ENCODE assay signal across 8 cellular contexts in genomic region chr4:173522160-173522873, GRCh38. TPM values are rescaled to one million over a fixed set of nuclear protein-coding genes. Genes with fewer than 3 reads are reported as not detected.
A peak's percentile ranks its signal among the peaks of the same experiment; 100 is the strongest.
DNase-seq lines count a peak whose midpoint lies in the region; ATAC-seq and TF ChIP-seq lines count a peak whose summit lies in the region.

No MANE protein-coding gene starts in this region.

- peaks cover 0 to 98% (median 7%) of the 10 kb centered on the region in 9 donors for H3K27me3 ChIP-seq in heart left ventricle
- peaks cover 20% of the 10 kb centered on the region for H3K27me3 ChIP-seq in rectal smooth muscle tissue (ENCODE audit: control insufficient read depth, insufficient read depth, low read length)

- peaks cover 30% of the 10 kb centered on the region for H3K4me1 Mint-ChIP-seq in activated T-cell treated with anti-CD3 and anti-CD28 coated beads, Interleukin-2, amount 50 U/mL, for 72 hours (ENCODE audit: low read depth)
- peaks cover 9% of the 10 kb centered on the region for H3K4me1 Mint-ChIP-seq in activated CD8-positive, alpha-beta T cell treated with anti-CD3 and anti-CD28 coated beads, Interleukin-2, amount 10 ng/mL, durations not matched to agents 7 days and 5 days (ENCODE audit: low read depth)

- ATAC-seq in activated T-cell treated with anti-CD3 and anti-CD28 coated beads, Interleukin-2, amount 50 U/mL, for 72 hours (replicated peaks in 1 of 2), result peak in 1 of 2 donors; percentile 29
- no peak for ATAC-seq in activated CD8-positive, alpha-beta T cell treated with anti-CD3 and anti-CD28 coated beads, Interleukin-2, amount 10 ng/mL, durations not matched to agents 7 days and 5 days
- ATAC-seq in heart left ventricle (peak; percentile 74 to 80 (median 77)), GM21723 (IDR thresholded peaks at IDR 0.05; ENCODE audit: unreplicated experiment) (no peak)

- no peak overlapping the region for H3K27ac Mint-ChIP-seq in activated T-cell treated with anti-CD3 and anti-CD28 coated beads, Interleukin-2, amount 50 U/mL, for 72 hours
- H3K27ac Mint-ChIP-seq in activated CD8-positive, alpha-beta T cell treated with anti-CD3 and anti-CD28 coated beads, Interleukin-2, amount 10 ng/mL, durations not matched to agents 7 days and 5 days, result peak overlapping the region; percentile 81

- POLR2A ChIA-PET in activated CD8-positive, alpha-beta T cell treated with anti-CD3 and anti-CD28 coated beads, Interleukin-2, amount 10 ng/mL, durations not matched to agents 7 days and 5 days (lab: Charles Lee), result no interaction called here

- intact Hi-C loops in heart left ventricle (cut with DNase I), result loop anchor here in 1 of 10 donors (5.0 kb wide), 1 partner anchor 630 kb away; no protein-coding TSS in a partner anchor

- peak overlapping the region; percentile 74 for H3K9ac ChIP-seq in rectal smooth muscle tissue (ENCODE audit: low read length)

- peak in 7 of 12 donors; percentile 3 to 47 (median 18) for TF ChIP-seq CTCF in heart left ventricle (IDR thresholded peaks at IDR 0.05)

- 1% methylated on average over 45 to 60 of the region's 60 CpGs for WGBS in heart left ventricle, 4 donors

- peak overlapping the region; percentile 9 to 95 (median 82) for H3K4me3 ChIP-seq in heart left ventricle
- peak overlapping the region; percentile 82 for H3K4me3 ChIP-seq in rectal smooth muscle tissue (ENCODE audit: low read length)

- H3K27ac ChIP-seq in heart left ventricle (peak overlapping the region; percentile 83 to 99 (median 95)), rectal smooth muscle tissue (ENCODE audit: low read depth, low read length) (peak overlapping the region; percentile 99)

- peaks cover 94% of the 10 kb centered on the region for H3K27me3 Mint-ChIP-seq in activated T-cell treated with anti-CD3 and anti-CD28 coated beads, Interleukin-2, amount 50 U/mL, for 72 hours (ENCODE audit: low read depth)
- peaks cover 95% of the 10 kb centered on the region for H3K27me3 Mint-ChIP-seq in activated CD8-positive, alpha-beta T cell treated with anti-CD3 and anti-CD28 coated beads, Interleukin-2, amount 10 ng/mL, durations not matched to agents 7 days and 5 days (ENCODE audit: low read depth)

- TF ChIP-seq POLR2A in heart left ventricle (IDR thresholded peaks at IDR 0.05), result peak in 1 of 2 donors; percentile 33

- H3K4me1 ChIP-seq in heart left ventricle (peaks cover 0 to 51% (median 18%) of the 10 kb centered on the region in 12 donors), rectal smooth muscle tissue (ENCODE audit: control insufficient read depth, insufficient read depth, low read length) (peaks cover 29% of the 10 kb centered on the region)

- H3K9me3 Mint-ChIP-seq in activated T-cell treated with anti-CD3 and anti-CD28 coated beads, Interleukin-2, amount 50 U/mL, for 72 hours, result no peaks in the 10 kb centered on the region
- H3K9me3 Mint-ChIP-seq in activated CD8-positive, alpha-beta T cell treated with anti-CD3 and anti-CD28 coated beads, Interleukin-2, amount 10 ng/mL, durations not matched to agents 7 days and 5 days (ENCODE audit: insufficient read depth), result peaks cover 11% of the 10 kb centered on the region

- DNase-seq in activated T-cell treated with anti-CD3 and anti-CD28 coated beads, Interleukin-2, amount 50 U/mL, for 72 hours, result no peak
- DNase-seq in activated T-cell treated with anti-CD3 and anti-CD28 coated beads for 4 hours, result no peak
- DNase-seq in activated CD8-positive, alpha-beta T cell treated with anti-CD3 and anti-CD28 coated beads, Interleukin-2, amount 10 ng/mL, durations not matched to agents 7 days and 5 days, result peak; percentile 33
- DNase-seq in heart left ventricle, result peak; percentile 89 to 94 (median 92)
- no peak for DNase-seq in activated gamma-delta T cell (lab: John Stamatoyannopoulos, UW)
- no peak for DNase-seq in MV-4-11 (lab: John Stamatoyannopoulos, UW)

- H3K36me3 Mint-ChIP-seq in activated T-cell treated with anti-CD3 and anti-CD28 coated beads, Interleukin-2, amount 50 U/mL, for 72 hours (ENCODE audit: insufficient read depth in 2 of 2), result peaks cover 12 to 14% of the 10 kb centered on the region in 2 donors
- H3K36me3 Mint-ChIP-seq in activated CD8-positive, alpha-beta T cell treated with anti-CD3 and anti-CD28 coated beads, Interleukin-2, amount 10 ng/mL, durations not matched to agents 7 days and 5 days (ENCODE audit: low read depth), result peaks cover 25% of the 10 kb centered on the region

- CTCF ChIA-PET in activated CD8-positive, alpha-beta T cell treated with anti-CD3 and anti-CD28 coated beads, Interleukin-2, amount 10 ng/mL, durations not matched to agents 7 days and 5 days (lab: Charles Lee), result no interaction called here

- H3K36me3 ChIP-seq in heart left ventricle, result peaks cover 0 to 7% (median 0%) of the 10 kb centered on the region in 9 donors
- peaks cover 5% of the 10 kb centered on the region for H3K36me3 ChIP-seq in rectal smooth muscle tissue (ENCODE audit: control insufficient read depth, insufficient read depth, low read length)

- H3K4me3 Mint-ChIP-seq in activated T-cell treated with anti-CD3 and anti-CD28 coated beads, Interleukin-2, amount 50 U/mL, for 72 hours, result peak overlapping the region; percentile 68 to 80
- peak overlapping the region; percentile 25 for H3K4me3 Mint-ChIP-seq in activated CD8-positive, alpha-beta T cell treated with anti-CD3 and anti-CD28 coated beads, Interleukin-2, amount 10 ng/mL, durations not matched to agents 7 days and 5 days

- no peaks in the 10 kb centered on the region for H3K9me3 ChIP-seq in heart left ventricle

RNA-seq across cellular contexts. Expression of gene HAND2, which starts 7.7 kb away (rescaled TPM):
- total RNA-seq in activated T-cell treated with anti-CD3 and anti-CD28 coated beads, Interleukin-2, amount 50 U/mL, for 72 hours, result not detected
- total RNA-seq in activated CD8-positive, alpha-beta T cell treated with anti-CD3 and anti-CD28 coated beads, Interleukin-2, amount 10 ng/mL, durations not matched to agents 7 days and 5 days, result not detected
- 100 to 1,000 TPM in 8 of 9 donors, 10 to 100 TPM in 1; 89.3 to 188 (median 129) TPM for total RNA-seq in heart left ventricle
- 100 to 1,000 TPM in 1 of 2 donors, 10 to 100 TPM in 1; 72.8 to 105 TPM for polyA plus RNA-seq in heart left ventricle

Comparison
In these comparisons a context has a peak if more than half of its experiments do, and no peak if none do; other contexts are left out.
1. ATAC-seq: peak in heart left ventricle (4 of 4); none in activated CD8-positive, alpha-beta T cell treated with anti-CD3 and anti-CD28 coated beads, Interleukin-2, amount 10 ng/mL, durations not matched to agents 7 days and 5 days (single experiment) and GM21723 (single experiment).
2. DNase-seq: peak in activated CD8-positive, alpha-beta T cell treated with anti-CD3 and anti-CD28 coated beads, Interleukin-2, amount 10 ng/mL, durations not matched to agents 7 days and 5 days (single experiment) and heart left ventricle (5 of 5); none in activated T-cell treated with anti-CD3 and anti-CD28 coated beads, Interleukin-2, amount 50 U/mL, for 72 hours (0 of 2), activated T-cell treated with anti-CD3 and anti-CD28 coated beads for 4 hours (single experiment), activated gamma-delta T cell (single experiment) and MV-4-11 (single experiment).
3. RNA of gene HAND2, which starts 7.7 kb away (total RNA-seq): 89.3 to 188 TPM in heart left ventricle; not detected in activated T-cell treated with anti-CD3 and anti-CD28 coated beads, Interleukin-2, amount 50 U/mL, for 72 hours and not detected in activated CD8-positive, alpha-beta T cell treated with anti-CD3 and anti-CD28 coated beads, Interleukin-2, amount 10 ng/mL, durations not matched to agents 7 days and 5 days; every median in the first group is over 10 times any median in the second.